ENCODE assay signal across 9 cellular contexts in genomic region chr17:7684856-7685532, GRCh38. TPM values are rescaled to one million over a fixed set of nuclear protein-coding genes. Genes with fewer than 3 reads are reported as not detected.
A peak's percentile ranks its signal among the peaks of the same experiment; 100 is the strongest.
DNase-seq lines count a peak whose midpoint lies in the region; ATAC-seq, FAIRE-seq and TF ChIP-seq lines count a peak whose summit lies in the region.
"Had no signal": no experiment of that assay in that cellular context is flagged by ENCODE, and none has a peak within 500 bp of the region (broad histone marks: within the 10 kb centered on the region; RNA-seq: fewer than 3 reads in every experiment).

No MANE protein-coding gene starts in this region.

- H3K27ac ChIP-seq in keratinocyte (ENCODE audit: control insufficient read depth, insufficient read depth, low read length) (peak overlapping the region; percentile 97), substantia nigra (ENCODE audit: low read depth, low read length, poor library complexity, severe bottlenecking) (peak overlapping the region; percentile 88)

- DNase-seq in NCI-H748 (lab: John Stamatoyannopoulos, UW; ENCODE audit: unreplicated experiment) (peak; percentile 25), NCI-H748 treated with DMSO at 0.1 percent for 48 hours (lab: John Stamatoyannopoulos, UW) (no peak), keratinocyte (ENCODE audit: low read depth, low spot score) (no peak), substantia nigra (lab: John Stamatoyannopoulos, UW) (no peak), SHP77 (lab: John Stamatoyannopoulos, UW) (no peak)
- DNase-seq: NCI-H1694 treated with DMSO at 0.1 percent for 48 hours had no signal

- H3K9ac ChIP-seq in keratinocyte (ENCODE audit: control insufficient read depth, extremely low read depth, insufficient read depth, low read length), result peak overlapping the region; percentile 100

- H3K4me1 Mint-ChIP-seq in activated naive CD8-positive, alpha-beta T cell (ENCODE audit: low read depth), result peaks cover 39% of the 10 kb centered on the region

- H3K4me3 Mint-ChIP-seq in activated naive CD8-positive, alpha-beta T cell, result peak overlapping the region; percentile 98

- FAIRE-seq in keratinocyte (lab: Jason Lieb, UNC), result no peak

- H3K4me2 ChIP-seq in keratinocyte (ENCODE audit: control insufficient read depth, extremely low read depth, insufficient read depth, low read depth, low read length), result peak overlapping the region; percentile 99

- peaks cover 6% of the 10 kb centered on the region for H3K36me3 Mint-ChIP-seq in activated naive CD8-positive, alpha-beta T cell

- dilution Hi-C loops in keratinocyte (cut with MboI; ENCODE audit: extremely low pct_ligation_motif_present, low sequenced_read_pairs), result no loop called here

- peaks cover 54% of the 10 kb centered on the region for H3K79me2 ChIP-seq in keratinocyte (ENCODE audit: control insufficient read depth, insufficient read depth, low read length)

- no peaks in the 10 kb centered on the region for H3K9me3 Mint-ChIP-seq in activated naive CD8-positive, alpha-beta T cell (ENCODE audit: low read depth)

- no peak for TF ChIP-seq CTCF in keratinocyte (optimal IDR thresholded peaks at IDR 0.05 in 1 of 3, IDR thresholded peaks at IDR 0.05 in 1 of 3, conservative IDR thresholded peaks at IDR 0.05 in 1 of 3; ENCODE audit: extremely low read depth in 1 of 3, insufficient read depth in 2 of 3, low read length in 3 of 3)

- H3K4me1 ChIP-seq in keratinocyte (ENCODE audit: control insufficient read depth, extremely low read depth, insufficient read depth, low read length), result peaks cover 18% of the 10 kb centered on the region

- ATAC-seq in GM19023 (IDR thresholded peaks at IDR 0.05; ENCODE audit: unreplicated experiment) (no peak), GM21447 (IDR thresholded peaks at IDR 0.05; ENCODE audit: unreplicated experiment) (no peak)

- H2AFZ ChIP-seq in keratinocyte (ENCODE audit: control insufficient read depth, low read length), result peak overlapping the region; percentile 33

- H3K9me3 ChIP-seq in keratinocyte (ENCODE audit: control insufficient read depth, low read depth, low read length), result no peaks in the 10 kb centered on the region

- no peaks in the 10 kb centered on the region for H3K27me3 ChIP-seq in keratinocyte (ENCODE audit: control insufficient read depth, extremely low read depth, insufficient read depth, low read length)

- peaks cover 2% of the 10 kb centered on the region for H3K9me1 ChIP-seq in keratinocyte (ENCODE audit: control insufficient read depth, extremely low read depth, insufficient read depth, low read length)

- H3K4me3 ChIP-seq in keratinocyte (ENCODE audit: control insufficient read depth in 2 of 3, extremely low read depth in 1 of 3, insufficient read depth in 2 of 3, low read depth in 1 of 3, low read length in 3 of 3), result peak overlapping the region; percentile 73 to 100 (median 98)

- peak overlapping the region; percentile 99 for H3K27ac Mint-ChIP-seq in activated naive CD8-positive, alpha-beta T cell

- no peaks in the 10 kb centered on the region for H4K20me1 ChIP-seq in keratinocyte (ENCODE audit: control insufficient read depth, extremely low read depth, insufficient read depth, low read length)

- H3K36me3 ChIP-seq in keratinocyte (ENCODE audit: control insufficient read depth in 2 of 2, extremely low read depth in 1 of 2, insufficient read depth in 2 of 2, low read length in 2 of 2), result peaks cover 0 to under 1% of the 10 kb centered on the region in 2 experiments

- H3K27me3 Mint-ChIP-seq in activated naive CD8-positive, alpha-beta T cell, result no peaks in the 10 kb centered on the region

RNA-seq across cellular contexts. Expression of gene TP53, which starts 2.3 kb away (rescaled TPM):
- 14.3 to 60.6 TPM (median 22.0 TPM) in 3 replicates for polyA plus RNA-seq in keratinocyte
- 16.8 TPM for polyA plus RNA-seq in keratinocyte (2011; ENCODE audit: low read depth)
- polyA plus RNA-seq in keratinocyte (2011; cell fraction: cytosol; rRNA removed), result 35.0 and 36.1 TPM in 2 replicates
- 36.5 and 39.6 TPM in 2 replicates for polyA plus RNA-seq in keratinocyte (2011; cell fraction: nucleus; rRNA removed)
- polyA plus RNA-seq in keratinocyte (2012; ENCODE audit: low replicate concordance), result 50.1 and 53.5 TPM in 2 replicates
- 25.2 to 92.7 TPM (median 31.7 TPM) in 3 replicates for polyA minus RNA-seq in keratinocyte
- 33.6 TPM for polyA minus RNA-seq in keratinocyte (2011; cell fraction: cytosol; rRNA and poly(A)+ RNA removed)
- polyA minus RNA-seq in keratinocyte (2011; cell fraction: nucleus; rRNA and poly(A)+ RNA removed), result 12.7 and 25.4 TPM in 2 replicates

RNA-seq across cellular contexts. Expression of gene WRAP53, which starts 3.3 kb away (rescaled TPM):
- polyA plus RNA-seq in keratinocyte, result 7.7 to 10.6 TPM (median 8.2 TPM) in 3 replicates
- 4.2 TPM for polyA plus RNA-seq in keratinocyte (2011; ENCODE audit: low read depth)
- polyA plus RNA-seq in keratinocyte (2011; cell fraction: cytosol; rRNA removed), result 5.0 and 7.1 TPM in 2 replicates
- 10.7 and 12.3 TPM in 2 replicates for polyA plus RNA-seq in keratinocyte (2011; cell fraction: nucleus; rRNA removed)
- 5.3 and 11.5 TPM in 2 replicates for polyA plus RNA-seq in keratinocyte (2012; ENCODE audit: low replicate concordance)
- 5.6 to 12.4 TPM (median 5.7 TPM) in 3 replicates for polyA minus RNA-seq in keratinocyte
- polyA minus RNA-seq in keratinocyte (2011; cell fraction: cytosol; rRNA and poly(A)+ RNA removed), result 11.5 TPM
- 3.0 and 4.3 TPM in 2 replicates for polyA minus RNA-seq in keratinocyte (2011; cell fraction: nucleus; rRNA and poly(A)+ RNA removed)

RNA-seq across cellular contexts. Expression of gene EFNB3, which starts 20.0 kb away (rescaled TPM):
- polyA plus RNA-seq in keratinocyte, result 3.1 to 4.1 TPM (median 3.1 TPM) in 3 replicates
- polyA plus RNA-seq in keratinocyte (2011; ENCODE audit: low read depth), result 0.24 TPM
- polyA plus RNA-seq in keratinocyte (2011; cell fraction: cytosol; rRNA removed), result 2.1 and 2.3 TPM in 2 replicates
- polyA plus RNA-seq in keratinocyte (2011; cell fraction: nucleus; rRNA removed), result 3.3 and 4.3 TPM in 2 replicates
- polyA plus RNA-seq in keratinocyte (2012; ENCODE audit: low replicate concordance), result 0.48 and 3.3 TPM in 2 replicates
- polyA minus RNA-seq in keratinocyte, result 3.7 to 4.0 TPM (median 4.0 TPM) in 3 replicates
- 2.3 TPM for polyA minus RNA-seq in keratinocyte (2011; cell fraction: cytosol; rRNA and poly(A)+ RNA removed)
- polyA minus RNA-seq in keratinocyte (2011; cell fraction: nucleus; rRNA and poly(A)+ RNA removed), result 0.95 and 2.0 TPM in 2 replicates

RNA-seq across cellular contexts. Expression of gene DNAH2, which starts 32.5 kb away (rescaled TPM):
- polyA plus RNA-seq in keratinocyte, result 0.13 to 0.36 TPM (median 0.13 TPM) in 3 replicates
- polyA plus RNA-seq in keratinocyte (2011; ENCODE audit: low read depth), result not detected
- 0.12 and 0.14 TPM in 2 replicates for polyA plus RNA-seq in keratinocyte (2011; cell fraction: cytosol; rRNA removed)
- 0.39 and 0.52 TPM in 2 replicates for polyA plus RNA-seq in keratinocyte (2011; cell fraction: nucleus; rRNA removed)
- polyA plus RNA-seq in keratinocyte (2012; ENCODE audit: low replicate concordance), result 0.03 and 0.25 TPM in 2 replicates
- 0.10 to 0.92 TPM (median 0.13 TPM) in 3 replicates for polyA minus RNA-seq in keratinocyte
- polyA minus RNA-seq in keratinocyte (2011; cell fraction: cytosol; rRNA and poly(A)+ RNA removed), result not detected
- polyA minus RNA-seq in keratinocyte (2011; cell fraction: nucleus; rRNA and poly(A)+ RNA removed), result 0.11 and 0.54 TPM in 2 replicates

RNA-seq across cellular contexts. Expression of gene ATP1B2, which starts 34.3 kb away (rescaled TPM):
- not detected in 3 replicates for polyA plus RNA-seq in keratinocyte
- polyA plus RNA-seq in keratinocyte (2011; ENCODE audit: low read depth), result not detected
- polyA plus RNA-seq in keratinocyte (2011; cell fraction: cytosol; rRNA removed), result not detected in 2 replicates
- polyA plus RNA-seq in keratinocyte (2011; cell fraction: nucleus; rRNA removed), result not detected in 2 replicates
- not detected in 2 replicates for polyA plus RNA-seq in keratinocyte (2012; ENCODE audit: low replicate concordance)
- not detected in 3 replicates for polyA minus RNA-seq in keratinocyte
- polyA minus RNA-seq in keratinocyte (2011; cell fraction: cytosol; rRNA and poly(A)+ RNA removed), result not detected
- polyA minus RNA-seq in keratinocyte (2011; cell fraction: nucleus; rRNA and poly(A)+ RNA removed), result not detected in 2 replicates
